ENCODE assay signal across 25 cellular contexts in the genomic region with DNA sequence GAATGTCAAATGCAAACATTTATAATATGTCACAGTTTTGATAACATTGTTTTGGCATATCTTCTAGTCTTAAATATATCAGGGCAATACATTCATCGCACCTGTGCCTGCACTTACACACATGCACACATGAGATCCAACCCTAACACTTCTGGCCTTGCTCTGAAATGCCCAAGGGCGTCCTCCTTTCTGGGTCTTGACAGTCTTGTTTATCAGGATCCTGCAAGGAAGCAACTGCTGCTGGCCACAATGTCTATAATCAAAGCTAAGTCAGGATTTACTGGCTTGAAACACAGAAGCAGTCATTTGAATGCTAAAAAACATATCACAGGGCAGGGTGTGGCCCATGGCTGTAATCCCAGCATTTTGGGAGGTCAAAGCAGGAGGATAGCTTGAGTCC. TPM values are rescaled to one million over a fixed set of nuclear protein-coding genes. Genes with fewer than 3 reads are reported as not detected.
A peak's percentile ranks its signal among the peaks of the same experiment; 100 is the strongest.
DNase-seq lines count a peak whose midpoint lies in the region; ATAC-seq and TF ChIP-seq lines count a peak whose summit lies in the region.
"Had no signal": no experiment of that assay in that cellular context is flagged by ENCODE, and none has a peak within 500 bp of the region (broad histone marks: within the 10 kb centered on the region; RNA-seq: fewer than 3 reads in every experiment).

No MANE protein-coding gene starts in this region.

- H3K9ac ChIP-seq in PC-3 (ENCODE audit: low read length) (no peak overlapping the region), smooth muscle cell (ENCODE audit: low read depth) (no peak overlapping the region)
- H3K9ac ChIP-seq: BLaER1 had no signal

- H3K36me3 Mint-ChIP-seq in mesothelial cell of epicardium: no peaks in the 10 kb centered on the region
- no peaks in the 10 kb centered on the region for H3K36me3 Mint-ChIP-seq in type B pancreatic cell
- H3K36me3 Mint-ChIP-seq: CD14-positive monocyte; CD4-positive, alpha-beta memory T cell; CD4-positive, CD25-positive, alpha-beta regulatory T cell; CD8-positive, alpha-beta memory T cell had no signal

- H3K9me2 ChIP-seq in PC-3 (replicated peaks; ENCODE audit: low read length): no peaks in the 10 kb centered on the region

- CTCF ChIA-PET in PC-3 (lab: Charles Lee): no interaction called here

- H4K20me1 ChIP-seq in PC-3 (ENCODE audit: low read length) (no peaks in the 10 kb centered on the region), smooth muscle cell (ENCODE audit: low read depth) (no peaks in the 10 kb centered on the region)
- H4K20me1 ChIP-seq: BLaER1 had no signal

- no peak overlapping the region for H3K4me3 Mint-ChIP-seq in mesothelial cell of epicardium
- H3K4me3 Mint-ChIP-seq in type B pancreatic cell: peak overlapping the region; percentile 57
- H3K4me3 Mint-ChIP-seq: CD14-positive monocyte; CD4-positive, alpha-beta memory T cell; CD4-positive, CD25-positive, alpha-beta regulatory T cell had no signal

- DNase-seq in PC-3: peak; percentile 59
- DNase-seq in epithelial cell of esophagus (ENCODE audit: low read depth): peak; percentile 57
- DNase-seq in mesothelial cell of epicardium (ENCODE audit: low spot score in 2 of 2, unreplicated experiment in 2 of 2): no peak
- no peak for DNase-seq in type B pancreatic cell (ENCODE audit: extremely low spot score, unreplicated experiment)
- no peak for DNase-seq in NCI-H2227 treated with DMSO at 0.1 percent for 48 hours (lab: John Stamatoyannopoulos, UW)
- no peak for DNase-seq in NCI-H2081 (lab: John Stamatoyannopoulos, UW)
- DNase-seq in smooth muscle cell (lab: John Stamatoyannopoulos, UW; ENCODE audit: unreplicated experiment): no peak
- DNase-seq: 8988T; ACHN; BE2C; C1 segment of cervical spinal cord; CD4-positive, alpha-beta memory T cell; CD4-positive, CD25-positive, alpha-beta regulatory T cell; CD8-positive, alpha-beta memory T cell; COR-L47; DMS 273 treated with DMSO at 0.1 percent for 48 hours; DMS153; DMS53; DMS79; DND-41; EL; GF-D8 had no signal

- TF ChIP-seq CTCF in PC-3 (conservative IDR thresholded peaks at IDR 0.05; ENCODE audit: low read depth, low read length) (no peak), epithelial cell of esophagus (IDR thresholded peaks at IDR 0.05; ENCODE audit: insufficient read depth, low read depth, low read length, missing control alignments) (no peak), mesothelial cell of epicardium (IDR thresholded peaks at IDR 0.05; ENCODE audit: unreplicated experiment) (no peak), type B pancreatic cell (conservative IDR thresholded peaks at IDR 0.05) (no peak), smooth muscle cell (IDR thresholded peaks at IDR 0.05; ENCODE audit: borderline replicate concordance, insufficient read depth, poor library complexity, severe bottlenecking) (no peak)

- H3K27ac Mint-ChIP-seq in mesothelial cell of epicardium (peak overlapping the region; percentile 79), type B pancreatic cell (peak overlapping the region; percentile 99)
- H3K27ac Mint-ChIP-seq: CD4-positive, alpha-beta memory T cell; CD4-positive, CD25-positive, alpha-beta regulatory T cell; CD8-positive, alpha-beta memory T cell had no signal

- H3K4me1 ChIP-seq in PC-3 (ENCODE audit: insufficient read depth, low read length): peaks cover 45% of the 10 kb centered on the region
- no peaks in the 10 kb centered on the region for H3K4me1 ChIP-seq in smooth muscle cell (ENCODE audit: low read depth)
- H3K4me1 ChIP-seq: BE2C had no signal

- H3K9me3 ChIP-seq in PC-3 (ENCODE audit: low read length) (no peaks in the 10 kb centered on the region), smooth muscle cell (replicated peaks; ENCODE audit: low read depth) (no peaks in the 10 kb centered on the region)
- H3K9me3 ChIP-seq: BE2C, BLaER1 had no signal

- H3F3A ChIP-seq in PC-3 (ENCODE audit: low read length, unreplicated experiment) (no peaks in the 10 kb centered on the region), smooth muscle cell (ENCODE audit: low read depth) (peaks cover 3% of the 10 kb centered on the region)

- no peaks in the 10 kb centered on the region for H3K27me3 Mint-ChIP-seq in mesothelial cell of epicardium (ENCODE audit: low read depth)
- no peaks in the 10 kb centered on the region for H3K27me3 Mint-ChIP-seq in type B pancreatic cell
- H3K27me3 Mint-ChIP-seq: CD4-positive, alpha-beta memory T cell had no signal

- H3K79me2 ChIP-seq in PC-3 (ENCODE audit: low read length) (no peaks in the 10 kb centered on the region), smooth muscle cell (ENCODE audit: low read depth) (no peaks in the 10 kb centered on the region)

- intact Hi-C loops in PC-3 (cut with micrococcal nuclease): loop anchor here (1.0 kb wide), 1 partner anchor 9 kb away; no protein-coding TSS in a partner anchor

- ATAC-seq in PC-3 (peak; percentile 23), HG02970 (IDR thresholded peaks at IDR 0.05; ENCODE audit: low FRiP score, unreplicated experiment) (no peak)

- 80% methylated on average over 2 of the region's 2 CpGs for WGBS in smooth muscle cell (ENCODE audit: low lambda C conversion rate)

- H3K4me3 ChIP-seq in PC-3 (ENCODE audit: low read length) (no peak overlapping the region), epithelial cell of esophagus (ENCODE audit: low read length) (no peak overlapping the region), smooth muscle cell (no peak overlapping the region)
- H3K4me3 ChIP-seq: BLaER1 had no signal

- H3K4me1 Mint-ChIP-seq in mesothelial cell of epicardium: peaks cover 30% of the 10 kb centered on the region
- H3K4me1 Mint-ChIP-seq in type B pancreatic cell (ENCODE audit: unreplicated experiment): peaks cover 11% of the 10 kb centered on the region
- H3K4me1 Mint-ChIP-seq: CD4-positive, alpha-beta memory T cell; CD8-positive, alpha-beta memory T cell had no signal

- no peaks in the 10 kb centered on the region for H3K27me3 ChIP-seq in PC-3 (ENCODE audit: low read length)
- no peaks in the 10 kb centered on the region for H3K27me3 ChIP-seq in smooth muscle cell (ENCODE audit: low read depth)
- H3K27me3 ChIP-seq: BE2C, BLaER1 had no signal

- H3K36me3 ChIP-seq in PC-3 (ENCODE audit: low read depth, low read length): no peaks in the 10 kb centered on the region
- no peaks in the 10 kb centered on the region for H3K36me3 ChIP-seq in smooth muscle cell (ENCODE audit: low read depth)
- H3K36me3 ChIP-seq: BE2C, BLaER1 had no signal

- H3K4me2 ChIP-seq in PC-3 (ENCODE audit: low read length): peak overlapping the region; percentile 17; the same call in 1 of the 2 replicates
- H3K4me2 ChIP-seq in smooth muscle cell: no peak overlapping the region
- H3K4me2 ChIP-seq: BLaER1 had no signal

- H3K27ac ChIP-seq in PC-3 (ENCODE audit: low read length) (0 out of 2 replicates have a peak overlapping the region, but pooled peaks have one; percentile 2), smooth muscle cell (ENCODE audit: low read depth) (no peak overlapping the region)
- H3K27ac ChIP-seq: BLaER1 had no signal

- BruUV-seq in PC-3 (replicated peaks; lab: Mats Ljungman, UMichigan): no TSS peak

- H3K9me3 Mint-ChIP-seq in mesothelial cell of epicardium (no peaks in the 10 kb centered on the region), type B pancreatic cell (no peaks in the 10 kb centered on the region)
- H3K9me3 Mint-ChIP-seq: CD14-positive monocyte; CD4-positive, alpha-beta memory T cell; CD4-positive, CD25-positive, alpha-beta regulatory T cell; CD8-positive, alpha-beta memory T cell had no signal

- H2AFZ ChIP-seq in PC-3 (ENCODE audit: low read length) (no peak overlapping the region), smooth muscle cell (ENCODE audit: low read depth) (no peak overlapping the region)

- POLR2A ChIA-PET in PC-3 (lab: Charles Lee; ENCODE audit: unreplicated experiment): no interaction called here

RNA-seq across cellular contexts. Expression of a gene that starts 32.9 kb away (rescaled TPM):
- total RNA-seq in PC-3 (2014; rRNA removed) (8.3 and 10.2 TPM in 2 replicates), mesothelial cell of epicardium (7.0 to 7.9 TPM (median 7.1 TPM) in 3 replicates), type B pancreatic cell (ENCODE audit: low replicate concordance) (1.8 and 7.3 TPM in 2 replicates), smooth muscle cell (2.2 and 6.3 TPM in 2 replicates)
- polyA plus RNA-seq in smooth muscle cell: 3.1 and 4.3 TPM in 2 replicates

Comparison
In these comparisons a context has a peak if more than half of its experiments do, and no peak if none do; other contexts are left out.
1. DNase-seq: peak in PC-3 (single experiment) and epithelial cell of esophagus (single experiment); none in mesothelial cell of epicardium (0 of 2), type B pancreatic cell (single experiment), NCI-H2227 treated with DMSO at 0.1 percent for 48 hours (single experiment), NCI-H2081 (0 of 2) and smooth muscle cell (single experiment).